Comparison of ENCODE assay signal across 1 cellular context in genomic region chr14:35337074-35337556, GRCh38.
TF ChIP-seq lines count a peak whose summit lies in the region.

No MANE protein-coding gene starts in this region.

TF ChIP-seq in HepG2, 621 proteins besides CTCF, POLR2A, EP300 and RAD21 (continued from another document and continues in another):
- TF ChIP-seq ZBTB46 (CRISPR knock-in tag; IDR thresholded peaks at IDR 0.05; ENCODE audit: borderline replicate concordance) (0 out of 2 replicates have a peak, but pooled peaks have one; percentile 16), ZNF629 (CRISPR knock-in tag; conservative IDR thresholded peaks at IDR 0.05) (no peak), NFIB (CRISPR knock-in tag; IDR thresholded peaks at IDR 0.05; ENCODE audit: borderline replicate concordance) (no peak), ZNF556 (CRISPR knock-in tag; IDR thresholded peaks at IDR 0.05; ENCODE audit: borderline replicate concordance) (no peak), FOXA1 (IDR thresholded peaks at IDR 0.05) (no peak), FOXA1 (CRISPR knock-in tag; IDR thresholded peaks at IDR 0.05) (0 out of 2 replicates have a peak, but pooled peaks have one; percentile 6), HMGXB4 (CRISPR knock-in tag; IDR thresholded peaks at IDR 0.05; ENCODE audit: borderline replicate concordance in 1 of 2, low read depth in 1 of 2) (no peak), MAFK (conservative IDR thresholded peaks at IDR 0.05 in 1 of 2, IDR thresholded peaks at IDR 0.05 in 1 of 2; ENCODE audit: low read length in 2 of 2) (no peak), FIP1L1 (IDR thresholded peaks at IDR 0.05; ENCODE audit: borderline replicate concordance, insufficient read depth, low read depth, low read length) (no peak), POLR2AphosphoS5 (IDR thresholded peaks at IDR 0.05; ENCODE audit: low read depth, low read length) (no peak), SMAD9 (CRISPR knock-in tag; IDR thresholded peaks at IDR 0.05) (peak; percentile 51), ZFP41 (CRISPR knock-in tag; IDR thresholded peaks at IDR 0.05; ENCODE audit: borderline replicate concordance) (peak; percentile 5; the same call in 1 of the 2 replicates), REXO4 (CRISPR knock-in tag; IDR thresholded peaks at IDR 0.05; ENCODE audit: borderline replicate concordance) (no peak), ZBTB42 (CRISPR knock-in tag; IDR thresholded peaks at IDR 0.05) (peak; percentile 13; the same call in 1 of the 2 replicates), KDM4B (CRISPR knock-in tag; IDR thresholded peaks at IDR 0.05) (no peak), GLI4 (CRISPR knock-in tag; IDR thresholded peaks at IDR 0.05; ENCODE audit: borderline replicate concordance) (peak; percentile 68; the same call in 1 of the 2 replicates), CHD4 (IDR thresholded peaks at IDR 0.05; ENCODE audit: borderline replicate concordance, low read length) (0 out of 2 replicates have a peak, but pooled peaks have one; percentile 42), ZNF615 (CRISPR knock-in tag; IDR thresholded peaks at IDR 0.05; ENCODE audit: borderline replicate concordance) (no peak), RBM22 (optimal IDR thresholded peaks at IDR 0.05; ENCODE audit: low read length) (no peak), ATF6 (CRISPR knock-in tag; conservative IDR thresholded peaks at IDR 0.05) (0 out of 2 replicates have a peak, but pooled peaks have one; percentile 43), CHD2 (IDR thresholded peaks at IDR 0.05; ENCODE audit: low read depth, low read length) (peak; percentile 31; the same call in 1 of the 2 replicates), ZNF292 (CRISPR knock-in tag; IDR thresholded peaks at IDR 0.05; ENCODE audit: borderline replicate concordance, low read depth) (no peak), ERF (CRISPR knock-in tag; IDR thresholded peaks at IDR 0.05) (no peak), ZNF260 (CRISPR knock-in tag; IDR thresholded peaks at IDR 0.05; ENCODE audit: borderline replicate concordance, low read depth) (no peak), ZNF501 (CRISPR knock-in tag; IDR thresholded peaks at IDR 0.05) (no peak), MIER3 (CRISPR knock-in tag; IDR thresholded peaks at IDR 0.05; ENCODE audit: borderline replicate concordance) (no peak), WIZ (CRISPR knock-in tag; IDR thresholded peaks at IDR 0.05) (no peak), ZFY (CRISPR knock-in tag; IDR thresholded peaks at IDR 0.05) (peak; percentile 9; the same call in 1 of the 2 replicates), RFXAP (CRISPR knock-in tag; IDR thresholded peaks at IDR 0.05; ENCODE audit: borderline replicate concordance) (no peak), CREBL2 (CRISPR knock-in tag; IDR thresholded peaks at IDR 0.05; ENCODE audit: borderline replicate concordance) (peak; percentile 36; the same call in 1 of the 2 replicates), SP5 (CRISPR knock-in tag; IDR thresholded peaks at IDR 0.05; ENCODE audit: borderline replicate concordance, low read depth) (0 out of 2 replicates have a peak, but pooled peaks have one; percentile 34), FOXK1 (CRISPR knock-in tag; IDR thresholded peaks at IDR 0.05; ENCODE audit: borderline replicate concordance, low read depth) (0 out of 2 replicates have a peak, but pooled peaks have one; percentile 29), NFATC3 (CRISPR knock-in tag; IDR thresholded peaks at IDR 0.05) (0 out of 2 replicates have a peak, but pooled peaks have one; percentile 18), ETV5 (CRISPR knock-in tag; IDR thresholded peaks at IDR 0.05; ENCODE audit: borderline replicate concordance) (no peak), GABPB1 (CRISPR knock-in tag; IDR thresholded peaks at IDR 0.05) (no peak), ZNF44 (CRISPR knock-in tag; IDR thresholded peaks at IDR 0.05) (peak; percentile 83; the same call in 1 of the 2 replicates), MXD4 (CRISPR knock-in tag; IDR thresholded peaks at IDR 0.05) (no peak)
- TF ChIP-seq, protein P1, sequence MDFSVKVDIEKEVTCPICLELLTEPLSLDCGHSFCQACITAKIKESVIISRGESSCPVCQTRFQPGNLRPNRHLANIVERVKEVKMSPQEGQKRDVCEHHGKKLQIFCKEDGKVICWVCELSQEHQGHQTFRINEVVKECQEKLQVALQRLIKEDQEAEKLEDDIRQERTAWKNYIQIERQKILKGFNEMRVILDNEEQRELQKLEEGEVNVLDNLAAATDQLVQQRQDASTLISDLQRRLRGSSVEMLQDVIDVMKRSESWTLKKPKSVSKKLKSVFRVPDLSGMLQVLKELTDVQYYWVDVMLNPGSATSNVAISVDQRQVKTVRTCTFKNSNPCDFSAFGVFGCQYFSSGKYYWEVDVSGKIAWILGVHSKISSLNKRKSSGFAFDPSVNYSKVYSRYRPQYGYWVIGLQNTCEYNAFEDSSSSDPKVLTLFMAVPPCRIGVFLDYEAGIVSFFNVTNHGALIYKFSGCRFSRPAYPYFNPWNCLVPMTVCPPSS (IDR thresholded peaks at IDR 0.05): no peak
- TF ChIP-seq, protein P2, sequence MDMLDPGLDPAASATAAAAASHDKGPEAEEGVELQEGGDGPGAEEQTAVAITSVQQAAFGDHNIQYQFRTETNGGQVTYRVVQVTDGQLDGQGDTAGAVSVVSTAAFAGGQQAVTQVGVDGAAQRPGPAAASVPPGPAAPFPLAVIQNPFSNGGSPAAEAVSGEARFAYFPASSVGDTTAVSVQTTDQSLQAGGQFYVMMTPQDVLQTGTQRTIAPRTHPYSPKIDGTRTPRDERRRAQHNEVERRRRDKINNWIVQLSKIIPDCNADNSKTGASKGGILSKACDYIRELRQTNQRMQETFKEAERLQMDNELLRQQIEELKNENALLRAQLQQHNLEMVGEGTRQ (IDR thresholded peaks at IDR 0.05; ENCODE audit: low read depth, low read length): no peak
- TF ChIP-seq, protein P2 (CRISPR knock-in tag; IDR thresholded peaks at IDR 0.05; ENCODE audit: borderline replicate concordance): no peak
- TF ChIP-seq, protein P3, sequence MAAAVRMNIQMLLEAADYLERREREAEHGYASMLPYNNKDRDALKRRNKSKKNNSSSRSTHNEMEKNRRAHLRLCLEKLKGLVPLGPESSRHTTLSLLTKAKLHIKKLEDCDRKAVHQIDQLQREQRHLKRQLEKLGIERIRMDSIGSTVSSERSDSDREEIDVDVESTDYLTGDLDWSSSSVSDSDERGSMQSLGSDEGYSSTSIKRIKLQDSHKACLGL (CRISPR knock-in tag; IDR thresholded peaks at IDR 0.05): 0 out of 2 replicates have a peak, but pooled peaks have one; percentile 0
- TF ChIP-seq, protein P4, sequence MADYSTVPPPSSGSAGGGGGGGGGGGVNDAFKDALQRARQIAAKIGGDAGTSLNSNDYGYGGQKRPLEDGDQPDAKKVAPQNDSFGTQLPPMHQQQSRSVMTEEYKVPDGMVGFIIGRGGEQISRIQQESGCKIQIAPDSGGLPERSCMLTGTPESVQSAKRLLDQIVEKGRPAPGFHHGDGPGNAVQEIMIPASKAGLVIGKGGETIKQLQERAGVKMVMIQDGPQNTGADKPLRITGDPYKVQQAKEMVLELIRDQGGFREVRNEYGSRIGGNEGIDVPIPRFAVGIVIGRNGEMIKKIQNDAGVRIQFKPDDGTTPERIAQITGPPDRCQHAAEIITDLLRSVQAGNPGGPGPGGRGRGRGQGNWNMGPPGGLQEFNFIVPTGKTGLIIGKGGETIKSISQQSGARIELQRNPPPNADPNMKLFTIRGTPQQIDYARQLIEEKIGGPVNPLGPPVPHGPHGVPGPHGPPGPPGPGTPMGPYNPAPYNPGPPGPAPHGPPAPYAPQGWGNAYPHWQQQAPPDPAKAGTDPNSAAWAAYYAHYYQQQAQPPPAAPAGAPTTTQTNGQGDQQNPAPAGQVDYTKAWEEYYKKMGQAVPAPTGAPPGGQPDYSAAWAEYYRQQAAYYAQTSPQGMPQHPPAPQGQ (CRISPR knock-in tag; IDR thresholded peaks at IDR 0.05; ENCODE audit: borderline replicate concordance): peak; percentile 94; the same call in 1 of the 2 replicates
- TF ChIP-seq, protein P5, sequence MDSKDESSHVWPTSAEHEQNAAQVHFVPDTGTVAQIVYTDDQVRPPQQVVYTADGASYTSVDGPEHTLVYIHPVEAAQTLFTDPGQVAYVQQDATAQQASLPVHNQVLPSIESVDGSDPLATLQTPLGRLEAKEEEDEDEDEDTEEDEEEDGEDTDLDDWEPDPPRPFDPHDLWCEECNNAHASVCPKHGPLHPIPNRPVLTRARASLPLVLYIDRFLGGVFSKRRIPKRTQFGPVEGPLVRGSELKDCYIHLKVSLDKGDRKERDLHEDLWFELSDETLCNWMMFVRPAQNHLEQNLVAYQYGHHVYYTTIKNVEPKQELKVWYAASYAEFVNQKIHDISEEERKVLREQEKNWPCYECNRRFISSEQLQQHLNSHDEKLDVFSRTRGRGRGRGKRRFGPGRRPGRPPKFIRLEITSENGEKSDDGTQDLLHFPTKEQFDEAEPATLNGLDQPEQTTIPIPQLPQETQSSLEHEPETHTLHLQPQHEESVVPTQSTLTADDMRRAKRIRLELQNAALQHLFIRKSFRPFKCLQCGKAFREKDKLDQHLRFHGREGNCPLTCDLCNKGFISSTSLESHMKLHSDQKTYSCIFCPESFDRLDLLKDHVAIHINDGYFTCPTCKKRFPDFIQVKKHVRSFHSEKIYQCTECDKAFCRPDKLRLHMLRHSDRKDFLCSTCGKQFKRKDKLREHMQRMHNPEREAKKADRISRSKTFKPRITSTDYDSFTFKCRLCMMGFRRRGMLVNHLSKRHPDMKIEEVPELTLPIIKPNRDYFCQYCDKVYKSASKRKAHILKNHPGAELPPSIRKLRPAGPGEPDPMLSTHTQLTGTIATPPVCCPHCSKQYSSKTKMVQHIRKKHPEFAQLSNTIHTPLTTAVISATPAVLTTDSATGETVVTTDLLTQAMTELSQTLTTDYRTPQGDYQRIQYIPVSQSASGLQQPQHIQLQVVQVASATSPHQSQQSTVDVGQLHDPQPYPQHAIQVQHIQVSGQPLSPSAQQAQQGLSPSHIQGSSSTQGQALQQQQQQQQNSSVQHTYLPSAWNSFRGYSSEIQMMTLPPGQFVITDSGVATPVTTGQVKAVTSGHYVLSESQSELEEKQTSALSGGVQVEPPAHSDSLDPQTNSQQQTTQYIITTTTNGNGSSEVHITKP (CRISPR knock-in tag; IDR thresholded peaks at IDR 0.05; ENCODE audit: low read depth): 0 out of 2 replicates have a peak, but pooled peaks have one; percentile 8
